13 cellular contexts compared by ENCODE assay signal in the genomic region with DNA sequence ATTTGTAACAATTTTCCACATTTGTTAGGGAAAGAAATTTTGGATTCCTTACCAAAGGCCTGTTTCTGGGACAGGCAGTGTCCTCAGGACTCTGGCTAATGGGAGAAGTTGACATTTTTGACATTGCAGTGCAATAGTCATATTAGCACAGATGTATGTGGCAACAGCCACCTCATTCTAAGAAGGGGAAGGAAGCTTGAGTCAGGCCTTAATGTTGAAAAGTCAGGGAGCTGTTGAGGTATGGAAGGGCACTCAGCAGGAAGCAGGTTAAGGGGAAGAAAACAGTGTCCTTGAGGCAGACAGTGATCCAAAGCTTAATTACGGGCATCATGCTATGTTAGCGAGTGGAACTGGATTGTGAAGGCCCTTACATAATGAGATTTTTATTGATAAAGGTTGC. TPM values are rescaled to one million over a fixed set of nuclear protein-coding genes. Genes with fewer than 3 reads are reported as not detected.
DNase-seq lines count a peak whose midpoint lies in the region; ATAC-seq, FAIRE-seq and TF ChIP-seq lines count a peak whose summit lies in the region.
"Had no signal": no experiment of that assay in that cellular context is flagged by ENCODE, and none has a peak within 500 bp of the region (broad histone marks: within the 10 kb centered on the region; RNA-seq: fewer than 3 reads in every experiment).

No MANE protein-coding gene starts in this region.

- TF ChIP-seq CTCF in choroid plexus epithelial cell (conservative IDR thresholded peaks at IDR 0.05; ENCODE audit: low read depth, low read length) (no peak), neural progenitor cell (IDR thresholded peaks at IDR 0.05) (no peak)

- peaks cover 2% of the 10 kb centered on the region for H3K9me3 Mint-ChIP-seq in neural progenitor cell

- H2AFZ ChIP-seq in GM23248: no peak overlapping the region
- no peak overlapping the region for H2AFZ ChIP-seq in trophoblast cell (ENCODE audit: insufficient read depth, low read length, poor library complexity)
- H2AFZ ChIP-seq in neural progenitor cell (replicated peaks): no peak overlapping the region

- H3K79me2 ChIP-seq in GM23248 (ENCODE audit: insufficient read depth): no peaks in the 10 kb centered on the region
- no peaks in the 10 kb centered on the region for H3K79me2 ChIP-seq in trophoblast cell (ENCODE audit: control insufficient read depth, insufficient read depth, low read length, poor library complexity)
- H3K79me2 ChIP-seq in neural progenitor cell (ENCODE audit: low read depth): no peaks in the 10 kb centered on the region

- in situ Hi-C loops in GM23248 (cut with MboI): no loop called here

- H3F3A ChIP-seq in GM23248 (ENCODE audit: insufficient read depth) (peaks cover 3% of the 10 kb centered on the region; the same call in 1 of the 2 replicates), neural progenitor cell (ENCODE audit: low read depth) (no peaks in the 10 kb centered on the region)

- no peak overlapping the region for H3K4ac ChIP-seq in trophoblast cell (ENCODE audit: low read depth, low read length)

- no peak overlapping the region for H3K14ac ChIP-seq in trophoblast cell (ENCODE audit: low read length)

- H3K79me1 ChIP-seq in trophoblast cell (ENCODE audit: low read length): no peaks in the 10 kb centered on the region

- H2BK120ac ChIP-seq in trophoblast cell (ENCODE audit: insufficient read depth, low read length, poor library complexity): no peak overlapping the region

- no peak overlapping the region for H3K4me3 Mint-ChIP-seq in neural progenitor cell

- no peak overlapping the region for H2BK12ac ChIP-seq in trophoblast cell (ENCODE audit: low read length)

- no peak overlapping the region for H3K23ac ChIP-seq in trophoblast cell (ENCODE audit: low read length)

- no peak overlapping the region for H2AK5ac ChIP-seq in trophoblast cell (ENCODE audit: low read length)

- no peak overlapping the region for H3K9ac ChIP-seq in GM23248
- no peak overlapping the region for H3K9ac ChIP-seq in trophoblast cell (ENCODE audit: low read length)
- H3K9ac ChIP-seq in neural progenitor cell: no peak overlapping the region

- H4K20me1 ChIP-seq in GM23248 (ENCODE audit: insufficient read depth) (no peaks in the 10 kb centered on the region), neural progenitor cell (ENCODE audit: low read depth) (no peaks in the 10 kb centered on the region)

- H3K27ac ChIP-seq in GM23248: no peak overlapping the region
- no peak overlapping the region for H3K27ac ChIP-seq in trophoblast cell (ENCODE audit: low read depth, low read length)
- H3K27ac ChIP-seq in neural progenitor cell: no peak overlapping the region

- no peak for ATAC-seq in GM21367 (IDR thresholded peaks at IDR 0.05; ENCODE audit: unreplicated experiment)
- ATAC-seq: Panc1 had no signal

- H3K27ac Mint-ChIP-seq in neural progenitor cell: no peak overlapping the region

- H4K8ac ChIP-seq in trophoblast cell (ENCODE audit: low read depth, low read length): no peak overlapping the region

- H3K36me3 ChIP-seq in GM23248 (ENCODE audit: low read depth) (peaks cover 44% of the 10 kb centered on the region), trophoblast cell (ENCODE audit: control insufficient read depth in 1 of 2, insufficient read depth in 2 of 2, low read length in 2 of 2) (peaks cover 20 to 34% of the 10 kb centered on the region in 2 experiments), neural progenitor cell (peaks cover 18% of the 10 kb centered on the region)

- H3K4me1 ChIP-seq in GM23248 (ENCODE audit: insufficient read depth) (no peaks in the 10 kb centered on the region), trophoblast cell (ENCODE audit: control insufficient read depth in 1 of 2, insufficient read depth in 2 of 2, low read length in 2 of 2) (no peaks in the 10 kb centered on the region), neural progenitor cell (no peaks in the 10 kb centered on the region)

- no peak for FAIRE-seq in urothelium cell line (lab: Jason Lieb, UNC)

- WGBS in GM23248 (ENCODE audit: low coverage in 1 of 2, low lambda C conversion rate in 2 of 2, missing lambda C conversion rate in 2 of 2), 2 experiments: 95 to 96% methylated on average over 2 of the region's 2 CpGs
- WGBS in trophoblast cell (ENCODE audit: extremely low coverage, insufficient coverage, insufficient read length): no CpG with 5 or more reads among the region's 2 CpGs

- no peak overlapping the region for H4K12ac ChIP-seq in trophoblast cell (ENCODE audit: low read depth, low read length)

- no peaks in the 10 kb centered on the region for H3K4me1 Mint-ChIP-seq in neural progenitor cell

- no peaks in the 10 kb centered on the region for H3K27me3 Mint-ChIP-seq in neural progenitor cell (ENCODE audit: insufficient read depth, low read depth)

- no peak overlapping the region for H4K91ac ChIP-seq in trophoblast cell (ENCODE audit: low read depth, low read length)

- H3K9me3 ChIP-seq in GM23248 (ENCODE audit: low read depth) (no peaks in the 10 kb centered on the region), trophoblast cell (ENCODE audit: insufficient read depth, low read depth, low read length) (no peaks in the 10 kb centered on the region), neural progenitor cell (ENCODE audit: low read depth) (no peaks in the 10 kb centered on the region)

- H3K18ac ChIP-seq in trophoblast cell (ENCODE audit: low read length): no peak overlapping the region

- DNase-seq in GM23248 (peak; percentile 44), SIG-M5 (lab: John Stamatoyannopoulos, UW) (peak; percentile 32), choroid plexus epithelial cell (ENCODE audit: low read depth) (peak; percentile 31), trophoblast cell (peak; percentile 19 to 59), urothelium cell line (ENCODE audit: low spot score) (no peak), neural progenitor cell (ENCODE audit: low spot score) (no peak)
- DNase-seq: effector memory CD4-positive, alpha-beta T cell; kidney glomerular epithelial cell; NCI-H446 treated with DMSO at 0.1 percent for 48 hours; right cardiac atrium; T1000 had no signal

- H3K4me2 ChIP-seq in GM23248 (ENCODE audit: unreplicated experiment) (no peak overlapping the region), trophoblast cell (ENCODE audit: low read length) (no peak overlapping the region), neural progenitor cell (no peak overlapping the region)

- H3K9me2 ChIP-seq in GM23248 (ENCODE audit: insufficient read depth): no peaks in the 10 kb centered on the region

- H3K36me3 Mint-ChIP-seq in neural progenitor cell: peaks cover 62% of the 10 kb centered on the region

- no peaks in the 10 kb centered on the region for H3K27me3 ChIP-seq in GM23248 (replicated peaks; ENCODE audit: insufficient read depth)
- H3K27me3 ChIP-seq in trophoblast cell (ENCODE audit: insufficient read depth, low read length): no peaks in the 10 kb centered on the region
- no peaks in the 10 kb centered on the region for H3K27me3 ChIP-seq in neural progenitor cell

- H2BK5ac ChIP-seq in trophoblast cell (ENCODE audit: low read depth, low read length, poor library complexity): no peak overlapping the region

- H3K4me3 ChIP-seq in GM23248: no peak overlapping the region
- H3K4me3 ChIP-seq in choroid plexus epithelial cell (ENCODE audit: low read depth, low read length): no peak overlapping the region
- H3K4me3 ChIP-seq in trophoblast cell (ENCODE audit: low read depth, low read length): no peak overlapping the region
- H3K4me3 ChIP-seq in neural progenitor cell: no peak overlapping the region

RNA-seq across cellular contexts. Expression of gene AKTIP, which starts 20.9 kb away (rescaled TPM):
- total RNA-seq in GM23248 (2014; rRNA removed; shearing (Covaris generic)): 16.4 and 25.8 TPM in 2 replicates
- 23.7 and 25.5 TPM in 2 replicates for polyA plus RNA-seq in GM23248 (2016; fragmentation: Nextera tagmentation; extraction: Ambion mirVana)
- polyA plus RNA-seq in trophoblast cell (2013): 35.9 and 37.5 TPM in 2 replicates
- 21.4 and 24.0 TPM in 2 replicates for total RNA-seq in neural progenitor cell (ENCODE audit: low replicate concordance)

RNA-seq across cellular contexts. Expression of gene RBL2, which starts 47.9 kb away (rescaled TPM):
- total RNA-seq in GM23248 (2014; rRNA removed; shearing (Covaris generic)): 42.0 and 44.5 TPM in 2 replicates
- polyA plus RNA-seq in GM23248 (2016; fragmentation: Nextera tagmentation; extraction: Ambion mirVana): 30.9 and 32.2 TPM in 2 replicates
- polyA plus RNA-seq in trophoblast cell (2013): 18.2 and 18.5 TPM in 2 replicates
- 44.9 and 58.1 TPM in 2 replicates for total RNA-seq in neural progenitor cell (ENCODE audit: low replicate concordance)

Comparison
In these comparisons a context has a peak if more than half of its experiments do, and no peak if none do; other contexts are left out.
1. DNase-seq: peak in GM23248 (single experiment), SIG-M5 (single experiment), choroid plexus epithelial cell (single experiment) and trophoblast cell (2 of 2); none in urothelium cell line (single experiment) and neural progenitor cell (single experiment).